ENCODE assay signal across 10 cellular contexts in genomic region chr13:44433863-44434262, GRCh38.
DNase-seq lines count a peak whose midpoint lies in the region; ATAC-seq and TF ChIP-seq lines count a peak whose summit lies in the region.
"Had no signal": no experiment of that assay in that cellular context is flagged by ENCODE, and none has a peak within 500 bp of the region (broad histone marks: within the 10 kb centered on the region; RNA-seq: fewer than 3 reads in every experiment).

No MANE protein-coding gene starts in this region.

- H3K4me3 ChIP-seq in cardiac muscle cell, result peak overlapping the region; percentile 93
- peak overlapping the region; percentile 90 for H3K4me3 ChIP-seq in endocrine pancreas (ENCODE audit: control insufficient read depth, insufficient read depth, low read length)
- H3K4me3 ChIP-seq in muscle layer of colon (ENCODE audit: low read depth in 1 of 2, low read length in 2 of 2), result peak overlapping the region; percentile 35 to 75
- peak overlapping the region; percentile 51 to 65 (median 52) for H3K4me3 ChIP-seq in transverse colon
- no peak overlapping the region for H3K4me3 ChIP-seq in A673 (ENCODE audit: low read depth, low read length, poor library complexity, severe bottlenecking)
- H3K4me3 ChIP-seq: HAP-1 had no signal

- H3K4me1 ChIP-seq in cardiac muscle cell (ENCODE audit: low read depth), result peaks cover 30% of the 10 kb centered on the region
- H3K4me1 ChIP-seq in endocrine pancreas (ENCODE audit: control insufficient read depth, insufficient read depth, low read length), result peaks cover 20% of the 10 kb centered on the region
- peaks cover 24% of the 10 kb centered on the region for H3K4me1 ChIP-seq in muscle layer of colon (ENCODE audit: insufficient read depth, low read length)
- H3K4me1 ChIP-seq in transverse colon, result peaks cover 3 to 31% (median 25%) of the 10 kb centered on the region in 4 donors
- H3K4me1 ChIP-seq in A673 (ENCODE audit: insufficient read depth, low read length, poor library complexity, severe bottlenecking), result peaks cover 13% of the 10 kb centered on the region

- TF ChIP-seq POLR2A in transverse colon (IDR thresholded peaks at IDR 0.05), result no peak

- 77 to 100% methylated on average over 2 of the region's 2 CpGs for WGBS in transverse colon (ENCODE audit: low coverage in 1 of 2), 2 donors

- no peak for TF ChIP-seq CTCF in cardiac muscle cell (IDR thresholded peaks at IDR 0.05; ENCODE audit: low read depth, low read length)
- no peak for TF ChIP-seq CTCF in transverse colon (IDR thresholded peaks at IDR 0.05)
- TF ChIP-seq CTCF in A673 (conservative IDR thresholded peaks at IDR 0.05; ENCODE audit: low read depth, low read length), result no peak

- no peak for TF ChIP-seq EP300 in transverse colon (IDR thresholded peaks at IDR 0.05; ENCODE audit: low read depth)

- peak overlapping the region; percentile 98 for H3K27ac ChIP-seq in cardiac muscle cell
- peak overlapping the region; percentile 39 for H3K27ac ChIP-seq in muscle layer of colon (ENCODE audit: low read depth, low read length)
- H3K27ac ChIP-seq in transverse colon, result peak overlapping the region; percentile 87 to 92 (median 90)
- H3K27ac ChIP-seq in A673 (ENCODE audit: low read depth, low read length, poor library complexity, severe bottlenecking), result no peak overlapping the region

- BruUV-seq in A673 (replicated peaks; lab: Mats Ljungman, UMichigan), result no TSS peak

- H3K27me3 ChIP-seq in cardiac muscle cell (no peaks in the 10 kb centered on the region), endocrine pancreas (ENCODE audit: control insufficient read depth, insufficient read depth, low read length) (no peaks in the 10 kb centered on the region), muscle layer of colon (ENCODE audit: control insufficient read depth in 1 of 2, insufficient read depth in 2 of 2, low read length in 2 of 2) (no peaks in the 10 kb centered on the region), transverse colon (no peaks in the 10 kb centered on the region), A673 (replicated peaks; ENCODE audit: insufficient read depth, low read depth, low read length, poor library complexity) (no peaks in the 10 kb centered on the region)

- POLR2A ChIA-PET in A673 (lab: Charles Lee; ENCODE audit: low non-redundant PET), result no interaction called here

- H3K36me3 ChIP-seq in cardiac muscle cell (peaks cover 20% of the 10 kb centered on the region), endocrine pancreas (ENCODE audit: control insufficient read depth, insufficient read depth, low read length) (peaks cover 10% of the 10 kb centered on the region), muscle layer of colon (ENCODE audit: insufficient read depth, low read length) (peaks cover 14% of the 10 kb centered on the region), transverse colon (peaks cover 0 to 12% (median 4%) of the 10 kb centered on the region in 4 donors), A673 (ENCODE audit: insufficient read depth, low read length, poor library complexity, severe bottlenecking) (peaks cover 18% of the 10 kb centered on the region)

- no peak for ATAC-seq in Right ventricle myocardium inferior

- peak overlapping the region; percentile 71 for H3K9ac ChIP-seq in endocrine pancreas (ENCODE audit: control insufficient read depth, insufficient read depth, low read length)
- peak overlapping the region; percentile 84 for H3K9ac ChIP-seq in muscle layer of colon (ENCODE audit: low read length)

- CTCF ChIA-PET in A673 (lab: Charles Lee), result no interaction called here

- intact Hi-C loops in Right ventricle myocardium inferior (cut with DNase I), result loop anchor here (5.0 kb wide), 1 partner anchor 52 kb away; no protein-coding TSS in a partner anchor
- intact Hi-C loops in transverse colon (cut with DNase I; ENCODE audit: low total_unique reads), result loop anchor here (10.0 kb wide), 2 partner anchors 129 to 219 kb away; no protein-coding TSS in a partner anchor
- intact Hi-C loops in A673 (cut with micrococcal nuclease; ENCODE audit: unreplicated experiment), result no loop called here

- no peak for DNase-seq in cardiac muscle cell (ENCODE audit: low read depth in 1 of 2, low spot score in 1 of 2)
- DNase-seq in Right ventricle myocardium inferior (ENCODE audit: missing footprints), result no peak
- no peak for DNase-seq in transverse colon
- DNase-seq in RPMI8226, result no peak
- DNase-seq in DMS 273 (lab: John Stamatoyannopoulos, UW; ENCODE audit: unreplicated experiment), result no peak
- no peak for DNase-seq in A673 (ENCODE audit: low spot score)
- DNase-seq: stimulated activated CD4-positive, alpha-beta T cell treated with anti-CD3 and anti-CD28 coated beads, Interleukin-4, amount 100 ng/mL, for 1 hour had no signal

- in situ Hi-C loops in transverse colon (cut with MboI; ENCODE audit: low pct_ligation_motif_present in 1 of 4, low pct_unique_long_range_greater_than_20kb in 1 of 4, low sequenced_read_pairs in 3 of 4), result loop anchor here in 3 of 4 donors (10.0 to 25.0 kb wide), 4 partner anchors 247 to 529 kb away; no protein-coding TSS in a partner anchor

- no peaks in the 10 kb centered on the region for H3K9me3 ChIP-seq in cardiac muscle cell (ENCODE audit: low read depth)
- no peaks in the 10 kb centered on the region for H3K9me3 ChIP-seq in endocrine pancreas (ENCODE audit: control insufficient read depth, low read length)
- H3K9me3 ChIP-seq in muscle layer of colon (ENCODE audit: low read length), result no peaks in the 10 kb centered on the region
- no peaks in the 10 kb centered on the region for H3K9me3 ChIP-seq in transverse colon
- H3K9me3 ChIP-seq in A673 (ENCODE audit: low read depth, low read length, poor library complexity, severe bottlenecking), result no peaks in the 10 kb centered on the region
- H3K9me3 ChIP-seq: HAP-1 had no signal
